30 cellular contexts compared by ENCODE assay signal in the genomic region with DNA sequence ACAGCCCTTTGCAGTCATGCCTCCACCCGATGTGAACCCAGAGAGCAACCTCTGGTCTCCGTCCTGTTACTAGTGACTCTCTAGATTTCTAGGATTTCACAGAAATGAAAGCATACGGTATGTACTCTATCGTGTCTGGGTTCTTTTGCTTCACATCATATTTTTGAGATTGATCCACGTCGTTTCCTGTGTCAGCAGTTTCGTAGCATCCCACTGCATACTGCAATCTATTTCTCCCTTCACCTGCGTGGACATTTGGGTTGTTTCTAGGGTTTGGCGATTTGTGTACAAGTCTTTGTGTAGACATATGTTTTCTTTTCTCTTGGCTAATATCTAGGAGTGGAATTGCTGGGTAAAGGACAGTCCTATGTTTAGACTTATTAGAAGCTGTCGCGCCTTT.
"Had no signal": no experiment of that assay in that cellular context is flagged by ENCODE, and none has a peak within 500 bp of the region (broad histone marks: within the 10 kb centered on the region; RNA-seq: fewer than 3 reads in every experiment).

No MANE protein-coding gene starts in this region.

- H3K27me3 ChIP-seq: ovary, thyroid gland, upper lobe of left lung, vagina had no signal

- H3K79me2 ChIP-seq: parathyroid adenoma had no signal

- H2AFZ ChIP-seq: parathyroid adenoma had no signal

- H3K27ac Mint-ChIP-seq: naive thymus-derived CD8-positive, alpha-beta T cell; natural killer cell treated with Interleukin-12 subunit alpha and Interleukin-12 subunit beta and Interleukin-15 and Interleukin-18, amount 100 ng/mL, for 72 hours; nephron progenitor cell; progenitor cell of endocrine pancreas; stimulated activated effector memory CD8-positive, alpha-beta T cell treated with anti-CD3 and anti-CD28 coated beads, Interleukin-12 subunit alpha, Interleukin-12 subunit beta, amount 100 ng/mL, for 72 hours; stimulated activated naive B cell treated with anti-CD40 and anti-IgM and Interleukin-4, amounts not matched to agents 10 μg/mL and 1 μg/mL and 100 μg/mL, for 72 hours; stimulated activated naive CD8-positive, alpha-beta T cell treated with anti-CD3 and anti-CD28 coated beads, Interleukin-15, Interleukin-2, amounts not matched to agents 100 ng/mL and 50 ng/mL, for 24 hours had no signal

- FAIRE-seq: urothelium cell line had no signal

- H3K27me3 Mint-ChIP-seq: stimulated activated naive CD8-positive, alpha-beta T cell treated with anti-CD3 and anti-CD28 coated beads, Interleukin-15, Interleukin-2, amounts not matched to agents 100 ng/mL and 50 ng/mL, for 24 hours had no signal

- H3K9me3 ChIP-seq: ovary, psoas muscle, stomach, thoracic aorta, thyroid gland, tibial nerve, upper lobe of left lung, vagina had no signal

- DNase-seq: naive thymus-derived CD8-positive, alpha-beta T cell; nephron progenitor cell; occipital lobe; ovary; posterior cingulate gyrus; psoas muscle; right cardiac atrium; stimulated activated CD4-positive, alpha-beta T cell treated with anti-CD3 and anti-CD28 coated beads, Interleukin-15, amount 100 ng/mL, for 24 hours; stimulated activated CD4-positive, alpha-beta T cell treated with anti-CD3 and anti-CD28 coated beads, Interleukin-2, amount 100 ng/mL, for 24 hours; stimulated activated CD4-positive, alpha-beta T cell treated with anti-CD3 and anti-CD28 coated beads, Interleukin-2, amount 100 ng/mL, for 48 hours; stimulated activated CD4-positive, alpha-beta T cell treated with anti-CD3 and anti-CD28 coated beads, Interleukin-4, amount 100 ng/mL, for 24 hours; stimulated activated naive B cell treated with anti-CD40 and anti-IgM and Interleukin-4, amounts not matched to agents 10 μg/mL and 1 μg/mL and 100 μg/mL, for 72 hours; stimulated activated naive CD4-positive, alpha-beta T cell treated with Interleukin-2 at 50 U/mL for 16 hours; stomach; thyroid gland; trophoblast cell; upper lobe of left lung had no signal

- H3K4me1 Mint-ChIP-seq: stimulated activated effector memory CD8-positive, alpha-beta T cell treated with anti-CD3 and anti-CD28 coated beads, Interleukin-12 subunit alpha, Interleukin-12 subunit beta, amount 100 ng/mL, for 72 hours; stimulated activated naive B cell treated with anti-CD40 and anti-IgM and Interleukin-4, amounts not matched to agents 10 μg/mL and 1 μg/mL and 100 μg/mL, for 72 hours had no signal

- H3K9me3 Mint-ChIP-seq: naive thymus-derived CD8-positive, alpha-beta T cell; natural killer cell treated with Interleukin-12 subunit alpha and Interleukin-12 subunit beta and Interleukin-15 and Interleukin-18, amount 100 ng/mL, for 72 hours; nephron progenitor cell; neural crest cell; stimulated activated effector memory CD8-positive, alpha-beta T cell treated with anti-CD3 and anti-CD28 coated beads, Interleukin-12 subunit alpha, Interleukin-12 subunit beta, amount 100 ng/mL, for 72 hours; stimulated activated naive B cell treated with anti-CD40 and anti-IgM and Interleukin-4, amounts not matched to agents 10 μg/mL and 1 μg/mL and 100 μg/mL, for 72 hours; stimulated activated naive CD8-positive, alpha-beta T cell treated with anti-CD3 and anti-CD28 coated beads, Interleukin-15, Interleukin-2, amounts not matched to agents 100 ng/mL and 50 ng/mL, for 24 hours had no signal

- H3K4me1 ChIP-seq: parathyroid adenoma, psoas muscle, stomach, thyroid gland, tibial nerve, upper lobe of left lung, vagina had no signal

- H3K4me2 ChIP-seq: smooth muscle cell had no signal

- H3K36me3 Mint-ChIP-seq: naive thymus-derived CD8-positive, alpha-beta T cell; natural killer cell treated with Interleukin-12 subunit alpha and Interleukin-12 subunit beta and Interleukin-15 and Interleukin-18, amount 100 ng/mL, for 72 hours; stimulated activated effector memory CD8-positive, alpha-beta T cell treated with anti-CD3 and anti-CD28 coated beads, Interleukin-12 subunit alpha, Interleukin-12 subunit beta, amount 100 ng/mL, for 72 hours; stimulated activated naive B cell treated with anti-CD40 and anti-IgM and Interleukin-4, amounts not matched to agents 10 μg/mL and 1 μg/mL and 100 μg/mL, for 72 hours had no signal

- H3K36me3 ChIP-seq: ovary, stomach, thoracic aorta, thyroid gland, tibial nerve, upper lobe of left lung, vagina had no signal

- H3K4me3 Mint-ChIP-seq: naive thymus-derived CD8-positive, alpha-beta T cell; natural killer cell treated with Interleukin-12 subunit alpha and Interleukin-12 subunit beta and Interleukin-15 and Interleukin-18, amount 100 ng/mL, for 72 hours; neural crest cell; stimulated activated effector memory CD8-positive, alpha-beta T cell treated with anti-CD3 and anti-CD28 coated beads, Interleukin-12 subunit alpha, Interleukin-12 subunit beta, amount 100 ng/mL, for 72 hours; stimulated activated naive B cell treated with anti-CD40 and anti-IgM and Interleukin-4, amounts not matched to agents 10 μg/mL and 1 μg/mL and 100 μg/mL, for 72 hours; stimulated activated naive CD8-positive, alpha-beta T cell treated with anti-CD3 and anti-CD28 coated beads, Interleukin-15, Interleukin-2, amounts not matched to agents 100 ng/mL and 50 ng/mL, for 24 hours had no signal

- H3K27ac ChIP-seq: ovary, parathyroid adenoma, psoas muscle, skin epidermis, stomach, thoracic aorta, thyroid gland, tibial nerve, upper lobe of left lung, vagina had no signal

- H3K9ac ChIP-seq: parathyroid adenoma had no signal

- ATAC-seq: naive thymus-derived CD8-positive, alpha-beta T cell; natural killer cell treated with Interleukin-12 subunit alpha and Interleukin-12 subunit beta and Interleukin-15 and Interleukin-18, amount 100 ng/mL, for 72 hours; psoas muscle; right cardiac atrium; sciatic nerve; stimulated activated effector memory CD8-positive, alpha-beta T cell treated with anti-CD3 and anti-CD28 coated beads, Interleukin-12 subunit alpha, Interleukin-12 subunit beta, amount 100 ng/mL, for 72 hours; stimulated activated naive B cell treated with anti-CD40 and anti-IgM and Interleukin-4, amounts not matched to agents 10 μg/mL and 1 μg/mL and 100 μg/mL, for 72 hours had no signal

- H3K4me3 ChIP-seq: ovary, psoas muscle, skin epidermis, smooth muscle cell, stomach, thoracic aorta, thyroid gland, tibial nerve, upper lobe of left lung, vagina had no signal
